Comparison of ENCODE assay signal across 22 cellular contexts in the genomic region with DNA sequence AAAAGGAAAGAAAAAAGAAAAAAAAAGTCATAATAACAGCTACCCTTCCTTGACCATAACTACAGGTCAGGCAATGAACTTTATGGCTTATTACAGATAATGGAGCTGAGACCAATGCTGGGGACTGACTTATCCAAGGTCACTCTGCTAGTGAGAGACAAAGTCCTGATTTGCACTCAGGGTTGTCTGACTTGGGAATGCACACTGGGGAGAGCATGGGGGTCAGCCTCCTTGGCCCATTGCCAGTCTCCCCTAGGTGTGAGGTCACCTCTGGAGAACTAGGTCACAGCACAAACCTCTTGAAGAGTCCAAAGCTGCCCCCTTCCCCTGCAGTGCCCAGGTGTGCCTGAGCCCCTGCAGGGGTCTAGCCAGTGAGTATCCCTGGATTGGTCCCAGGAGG. TPM values are rescaled to one million over a fixed set of nuclear protein-coding genes. Genes with fewer than 3 reads are reported as not detected.
"Had no signal": no experiment of that assay in that cellular context is flagged by ENCODE, and none has a peak within 500 bp of the region (broad histone marks: within the 10 kb centered on the region; RNA-seq: fewer than 3 reads in every experiment).

No MANE protein-coding gene starts in this region.

- H3K27ac Mint-ChIP-seq: IgD-negative memory B cell had no signal

- H3K9me3 Mint-ChIP-seq: IgD-negative memory B cell had no signal

- FAIRE-seq: RCC 7860 had no signal

- DNase-seq: KBM-7, MV-4-11, NCI-H1048, NCI-H1105, NCI-H1417, NCI-H1436 treated with DMSO at 0.1 percent for 48 hours, NCI-H1694, NCI-H187 treated with DMSO at 0.1 percent for 48 hours, NCI-H2029 treated with DMSO at 0.1 percent for 48 hours, NCI-H2227 treated with DMSO at 0.1 percent for 48 hours, NCI-H524, NCI-H526 treated with DMSO at 0.1 percent for 48 hours, NCI-H748 treated with DMSO at 0.1 percent for 48 hours, RPMI8226, SHP77 had no signal

- H3K4me1 Mint-ChIP-seq: IgD-negative memory B cell had no signal

RNA-seq across cellular contexts. Expression of a gene that starts 24.9 kb away (rescaled TPM):
- total RNA-seq: HT1080, LHCN-M2, MCF 10A, NCI-H460, SK-MEL-5 had no signal

RNA-seq across cellular contexts. Expression of a gene that starts 35.8 kb away (rescaled TPM):
- polyA plus RNA-seq: IgD-negative memory B cell had no signal
